8 cellular contexts compared by ENCODE assay signal in the genomic region with DNA sequence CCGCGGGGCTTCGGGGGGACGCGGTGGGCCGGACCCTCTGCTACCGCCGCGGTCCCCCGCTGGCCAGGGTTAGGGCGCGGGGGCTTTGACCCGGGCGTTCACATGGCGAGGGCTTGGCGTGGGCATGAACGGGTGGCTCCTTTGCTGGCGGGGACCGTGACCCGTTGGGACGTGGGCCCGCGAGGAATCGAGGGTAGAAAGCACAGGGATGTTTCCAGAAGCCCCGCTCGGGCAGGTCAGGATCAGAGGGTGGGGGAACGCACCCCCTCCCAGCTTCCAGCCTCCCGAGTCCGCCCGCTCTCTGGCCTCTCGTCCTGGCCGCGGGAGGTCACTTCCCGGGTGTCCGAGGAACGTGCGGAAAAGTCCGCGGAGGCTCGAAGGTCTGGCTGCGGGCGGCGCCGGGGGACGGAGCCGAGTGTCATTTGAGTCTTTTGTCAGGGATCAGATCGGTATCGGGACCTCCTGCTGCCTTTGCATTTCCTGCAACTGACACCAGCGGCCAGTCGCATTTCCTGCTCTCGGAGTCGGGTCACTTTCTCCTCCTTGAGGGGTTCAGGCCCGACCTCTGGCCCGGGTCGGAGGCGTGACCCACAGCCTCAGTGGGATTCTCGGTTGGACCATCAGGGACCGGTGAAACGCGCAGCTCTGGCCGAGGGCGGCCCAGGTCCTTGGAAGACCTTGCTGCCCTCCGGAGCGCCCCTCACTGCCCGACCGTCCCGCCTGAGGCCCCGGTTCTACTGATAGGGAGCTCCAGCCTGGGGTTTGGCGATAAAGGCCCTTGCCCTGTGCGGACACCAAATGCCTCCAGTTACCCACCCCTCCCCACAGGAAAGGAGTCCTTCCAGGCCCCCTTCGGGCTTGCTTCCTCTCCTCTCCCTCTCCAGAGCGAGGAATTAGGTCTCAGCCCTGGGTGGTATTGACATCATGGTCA. TPM values are rescaled to one million over a fixed set of nuclear protein-coding genes. Genes with fewer than 3 reads are reported as not detected.
DNase-seq lines count a peak whose midpoint lies in the region; ATAC-seq and TF ChIP-seq lines count a peak whose summit lies in the region.

No MANE protein-coding gene starts in this region.

- H3K4me2 ChIP-seq in osteoblast (ENCODE audit: insufficient read depth, low read length) = peak overlapping the region; percentile 57

- peak overlapping the region; percentile 57 for H3K9ac ChIP-seq in NT2/D1 (ENCODE audit: insufficient read length, low read depth)

- TF ChIP-seq CTCF in epithelial cell of esophagus (IDR thresholded peaks at IDR 0.05; ENCODE audit: insufficient read depth, low read depth, low read length, missing control alignments) = no peak
- no peak for TF ChIP-seq CTCF in osteoblast (IDR thresholded peaks at IDR 0.05; ENCODE audit: extremely low read depth, low read depth, low read length)

- H3K4me3 ChIP-seq in NT2/D1 (ENCODE audit: insufficient read length, low read depth) (peak overlapping the region; percentile 51), epithelial cell of esophagus (ENCODE audit: low read length) (peak overlapping the region; percentile 16), osteoblast (ENCODE audit: insufficient read depth, low read length) (peak overlapping the region; percentile 37)

- H3K4me1 ChIP-seq in NT2/D1 (ENCODE audit: insufficient read depth, insufficient read length) (peaks cover 32% of the 10 kb centered on the region), osteoblast (ENCODE audit: insufficient read depth, low read length) (peaks cover 5% of the 10 kb centered on the region)

- H3K79me2 ChIP-seq in osteoblast (ENCODE audit: insufficient read depth, low read length) = no peaks in the 10 kb centered on the region

- in situ Hi-C loops in KBM-7 (cut with MboI; ENCODE audit: low pct_unique_long_range_greater_than_20kb, low sequenced_read_pairs) = loop anchor here (25.0 kb wide), 1 partner anchor 832 kb away; a partner anchor contains a TSS

- H3K27me3 ChIP-seq in NT2/D1 (ENCODE audit: insufficient read depth, insufficient read length) = peaks cover 91% of the 10 kb centered on the region
- H3K27me3 ChIP-seq in osteoblast (ENCODE audit: insufficient read depth, low read length) = peaks cover 71% of the 10 kb centered on the region

- H2AFZ ChIP-seq in osteoblast (ENCODE audit: low read length) = no peak overlapping the region

- H3K9me3 ChIP-seq in NT2/D1 (ENCODE audit: insufficient read depth, low read length) = no peaks in the 10 kb centered on the region
- no peaks in the 10 kb centered on the region for H3K9me3 ChIP-seq in osteoblast (ENCODE audit: low read depth, low read length)

- ATAC-seq in HG02798 (IDR thresholded peaks at IDR 0.05; ENCODE audit: poor library complexity, unreplicated experiment) = no peak
- ATAC-seq in GM21619 (IDR thresholded peaks at IDR 0.05; ENCODE audit: unreplicated experiment) = no peak

- no peak overlapping the region for H3K27ac ChIP-seq in osteoblast (ENCODE audit: low read depth, low read length)

- H4K20me1 ChIP-seq in osteoblast (ENCODE audit: insufficient read depth, low read length) = no peaks in the 10 kb centered on the region

- H3K36me3 ChIP-seq in NT2/D1 (ENCODE audit: insufficient read depth, insufficient read length, low read length) (no peaks in the 10 kb centered on the region), osteoblast (ENCODE audit: insufficient read depth, low read length) (no peaks in the 10 kb centered on the region)

- DNase-seq in COLO668 (lab: John Stamatoyannopoulos, UW; ENCODE audit: unreplicated experiment) = peak; percentile 10
- no peak for DNase-seq in NT2/D1 (ENCODE audit: low read depth, low spot score)
- DNase-seq in epithelial cell of esophagus (ENCODE audit: low read depth) = no peak
- peak; percentile 93 for DNase-seq in osteoblast (ENCODE audit: insufficient read length, low spot score, missing footprints)
- DNase-seq in KBM-7 = no peak
- no peak for DNase-seq in midbrain (lab: John Stamatoyannopoulos, UW)

RNA-seq across cellular contexts. Expression of a gene that starts 0.7 kb away (rescaled TPM):
- 0.88 and 1.1 TPM in 2 replicates for total RNA-seq in osteoblast

RNA-seq across cellular contexts. Expression of a gene that starts 32.2 kb away (rescaled TPM):
- total RNA-seq in osteoblast = 0.36 TPM in 1 of 2 replicates, not detected in the other

Comparison
In these comparisons a context has a peak if more than half of its experiments do, and no peak if none do; other contexts are left out.
1. DNase-seq: peak in COLO668 (single experiment) and osteoblast (single experiment); none in NT2/D1 (single experiment), epithelial cell of esophagus (single experiment), KBM-7 (single experiment) and midbrain (single experiment).
2. Peak in every context shown above with its lines, with median percentiles within 50 percentile points of each other: H3K4me3 ChIP-seq.